Comparison of ENCODE assay signal across 7 cellular contexts in the genomic region with DNA sequence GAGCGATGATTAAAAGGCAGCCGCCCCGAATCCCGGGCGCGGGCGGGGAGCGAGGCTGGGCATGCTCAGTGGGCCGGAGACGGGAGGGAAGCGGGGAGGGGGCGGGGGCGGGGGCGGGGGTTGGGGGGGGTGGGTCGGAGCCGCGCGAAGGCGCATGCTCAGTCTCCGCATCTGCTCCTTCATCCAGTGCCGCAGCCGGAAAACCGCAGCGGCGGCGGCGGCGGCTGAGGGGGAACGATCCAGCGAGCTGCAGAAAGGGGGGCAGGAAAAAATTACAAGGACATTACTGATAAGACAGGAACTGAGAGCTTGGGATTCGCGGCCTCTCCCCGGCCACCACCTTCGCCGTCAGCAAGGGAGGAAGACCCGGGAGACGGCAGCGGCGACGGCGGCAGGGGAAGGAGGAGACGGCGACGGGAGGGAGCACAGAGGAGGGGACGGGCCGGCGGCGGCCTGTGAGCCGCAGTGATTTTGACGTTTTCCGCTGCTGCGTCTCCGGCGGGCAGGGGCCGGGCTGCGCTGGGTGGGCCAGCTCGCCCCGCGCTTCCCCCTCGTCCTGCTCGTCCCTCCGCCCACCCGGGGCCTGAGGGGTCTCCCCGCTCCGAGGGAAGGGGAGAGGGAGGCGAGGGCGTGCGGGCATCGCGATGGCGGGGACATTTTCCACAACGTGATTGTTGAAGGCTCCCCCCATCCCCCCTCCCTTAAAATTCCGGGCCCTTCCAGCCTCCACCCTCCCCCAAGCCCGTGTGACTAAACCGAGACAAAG. TPM values are rescaled to one million over a fixed set of nuclear protein-coding genes. Genes with fewer than 3 reads are reported as not detected.
A peak's percentile ranks its signal among the peaks of the same experiment; 100 is the strongest.
DNase-seq lines count a peak whose midpoint lies in the region; ATAC-seq and TF ChIP-seq lines count a peak whose summit lies in the region.

Gene CAMSAP2, plus strand, starts transcription at position 161 of the 766 bp plus-strand sequence. CDS start 935 bp downstream, outside the sequence.

- H3K36me3 Mint-ChIP-seq in chondrocyte (ENCODE audit: low read depth): peaks cover 1% of the 10 kb centered on the region

- DNase-seq in NCI-H2196 (lab: John Stamatoyannopoulos, UW; ENCODE audit: unreplicated experiment): peak; percentile 90
- DNase-seq in activated CD4-positive, alpha-beta T cell treated with anti-CD3 and anti-CD28 coated beads for 24 hours (ENCODE audit: low read depth in 2 of 2): peak; percentile 35 to 60
- DNase-seq in chondrocyte (ENCODE audit: low spot score): peak; percentile 90
- DNase-seq in kidney epithelial cell (ENCODE audit: low read depth): no peak
- peak; percentile 48 to 57 for DNase-seq in stimulated activated CD4-positive, alpha-beta T cell treated with anti-CD3 and anti-CD28 coated beads, Interleukin-15, amount 100 ng/mL, for 1 hour (ENCODE audit: low read depth in 1 of 2, low spot score in 1 of 2)

- peaks cover 37% of the 10 kb centered on the region for H3K4me1 Mint-ChIP-seq in chondrocyte (ENCODE audit: low read depth)

- no peaks in the 10 kb centered on the region for H3K36me3 ChIP-seq in kidney epithelial cell (ENCODE audit: control insufficient read depth, insufficient read depth, low read length)

- ATAC-seq in GM18511 (IDR thresholded peaks at IDR 0.05; ENCODE audit: unreplicated experiment) (peak; percentile 57), HG02981 (IDR thresholded peaks at IDR 0.05; ENCODE audit: unreplicated experiment) (peak; percentile 53)

- H3K27me3 ChIP-seq in kidney epithelial cell (ENCODE audit: control insufficient read depth, insufficient read depth, low read length): no peaks in the 10 kb centered on the region

- peak within 1 kb of the TSS; percentile 100 for H3K27ac Mint-ChIP-seq in chondrocyte (ENCODE audit: unreplicated experiment)

- H3K4me3 Mint-ChIP-seq in chondrocyte (ENCODE audit: unreplicated experiment): peak within 1 kb of the TSS; percentile 100

- no peaks in the 10 kb centered on the region for H3K9me3 Mint-ChIP-seq in chondrocyte (ENCODE audit: low read depth)

- peak within 1 kb of the TSS; percentile 100 for H3K4me3 ChIP-seq in kidney epithelial cell (ENCODE audit: low read depth, low read length)

- no peaks in the 10 kb centered on the region for H3K27me3 Mint-ChIP-seq in chondrocyte (ENCODE audit: low read depth)

- TF ChIP-seq CTCF in chondrocyte (IDR thresholded peaks at IDR 0.05): peak; percentile 10
- TF ChIP-seq CTCF in kidney epithelial cell (IDR thresholded peaks at IDR 0.05; ENCODE audit: insufficient read depth, low read length, poor library complexity, severe bottlenecking): no peak

RNA-seq across cellular contexts. Expression of gene CAMSAP2, which starts in this region (rescaled TPM):
- total RNA-seq in chondrocyte (46.7 to 51.8 TPM (median 51.7 TPM) in 3 replicates), kidney epithelial cell (31.9 TPM in 2 replicates)
